ENCODE assay signal across 20 cellular contexts in the genomic region with DNA sequence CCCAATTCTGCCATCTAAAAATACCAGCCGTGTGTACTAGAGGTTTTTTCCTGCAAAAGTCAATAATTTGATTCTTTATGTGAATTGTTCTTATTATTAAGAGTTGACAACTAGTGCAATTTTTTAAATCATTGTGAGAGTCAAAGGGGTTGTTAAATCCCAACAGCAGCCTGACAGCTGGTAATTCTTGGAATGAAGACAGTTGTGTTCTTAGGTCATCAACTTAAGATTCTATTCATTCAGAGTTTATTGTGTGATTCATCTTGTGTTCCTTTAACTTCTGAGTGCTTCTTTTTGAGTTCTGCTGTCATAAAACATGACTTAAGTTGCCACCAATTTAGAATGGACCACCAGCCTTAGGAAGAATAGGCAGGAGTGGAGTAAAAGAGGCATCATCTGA.
DNase-seq lines count a peak whose midpoint lies in the region; ATAC-seq, FAIRE-seq and TF ChIP-seq lines count a peak whose summit lies in the region.
"Had no signal": no experiment of that assay in that cellular context is flagged by ENCODE, and none has a peak within 500 bp of the region (broad histone marks: within the 10 kb centered on the region; RNA-seq: fewer than 3 reads in every experiment).

No MANE protein-coding gene starts in this region.

- no peak overlapping the region for H2AK5ac ChIP-seq in trophoblast cell (ENCODE audit: low read length)

- H3K36me3 ChIP-seq in trophoblast cell (ENCODE audit: control insufficient read depth in 1 of 2, insufficient read depth in 2 of 2, low read length in 2 of 2) (no peaks in the 10 kb centered on the region), tibial nerve (no peaks in the 10 kb centered on the region)
- H3K36me3 ChIP-seq: BE2C had no signal

- H3K9me3 ChIP-seq in trophoblast cell (ENCODE audit: insufficient read depth, low read depth, low read length) (no peaks in the 10 kb centered on the region), tibial nerve (no peaks in the 10 kb centered on the region)
- H3K9me3 ChIP-seq: BE2C had no signal

- H3K18ac ChIP-seq in trophoblast cell (ENCODE audit: low read length): no peak overlapping the region

- no peak for TF ChIP-seq EP300 in tibial nerve (IDR thresholded peaks at IDR 0.05)

- ATAC-seq in HG03460 (IDR thresholded peaks at IDR 0.05; ENCODE audit: unreplicated experiment) (no peak), GM21367 (IDR thresholded peaks at IDR 0.05; ENCODE audit: unreplicated experiment) (no peak)
- ATAC-seq: K562 had no signal

- no peak overlapping the region for H3K14ac ChIP-seq in trophoblast cell (ENCODE audit: low read length)

- H3K4me3 ChIP-seq in choroid plexus epithelial cell (ENCODE audit: low read depth, low read length): no peak overlapping the region
- H3K4me3 ChIP-seq in trophoblast cell (ENCODE audit: low read depth, low read length): no peak overlapping the region
- H3K4me3 ChIP-seq in tibial nerve: no peak overlapping the region
- H3K4me3 ChIP-seq: K562 had no signal

- no peaks in the 10 kb centered on the region for H3K79me2 ChIP-seq in trophoblast cell (ENCODE audit: control insufficient read depth, insufficient read depth, low read length, poor library complexity)

- WGBS in trophoblast cell (ENCODE audit: extremely low coverage, insufficient coverage, insufficient read length): no CpG with 5 or more reads among the region's 1 CpG
- WGBS in tibial nerve, 2 donors: 56 to 70% methylated on average over 1 of the region's 1 CpG

- H4K8ac ChIP-seq in trophoblast cell (ENCODE audit: low read depth, low read length): no peak overlapping the region

- H3K4me1 ChIP-seq in trophoblast cell (ENCODE audit: control insufficient read depth in 1 of 2, insufficient read depth in 2 of 2, low read length in 2 of 2) (no peaks in the 10 kb centered on the region), tibial nerve (no peaks in the 10 kb centered on the region)
- H3K4me1 ChIP-seq: BE2C had no signal

- H3K27ac ChIP-seq in trophoblast cell (ENCODE audit: low read depth, low read length) (no peak overlapping the region), tibial nerve (no peak overlapping the region)

- TF ChIP-seq POLR2A in tibial nerve (IDR thresholded peaks at IDR 0.05): no peak

- no peak for FAIRE-seq in HTR-8/SVneo (lab: Jason Lieb, UNC)
- FAIRE-seq: H1, K562 had no signal

- H4K91ac ChIP-seq in trophoblast cell (ENCODE audit: low read depth, low read length): no peak overlapping the region

- H2AFZ ChIP-seq in trophoblast cell (ENCODE audit: insufficient read depth, low read length, poor library complexity): no peak overlapping the region

- TF ChIP-seq CTCF in choroid plexus epithelial cell (conservative IDR thresholded peaks at IDR 0.05; ENCODE audit: low read depth, low read length) (no peak), tibial nerve (IDR thresholded peaks at IDR 0.05) (no peak)

- no peaks in the 10 kb centered on the region for H3K79me1 ChIP-seq in trophoblast cell (ENCODE audit: low read length)

- no peak overlapping the region for H3K4me2 ChIP-seq in trophoblast cell (ENCODE audit: low read length)

- H3K23ac ChIP-seq in trophoblast cell (ENCODE audit: low read length): no peak overlapping the region

- no peak overlapping the region for H2BK12ac ChIP-seq in trophoblast cell (ENCODE audit: low read length)

- H3K27me3 ChIP-seq in trophoblast cell (ENCODE audit: insufficient read depth, low read length): no peaks in the 10 kb centered on the region
- no peaks in the 10 kb centered on the region for H3K27me3 ChIP-seq in tibial nerve
- H3K27me3 ChIP-seq: BE2C had no signal

- no peak overlapping the region for H2BK5ac ChIP-seq in trophoblast cell (ENCODE audit: low read depth, low read length, poor library complexity)

- no peak overlapping the region for H3K4ac ChIP-seq in trophoblast cell (ENCODE audit: low read depth, low read length)

- peak; percentile 12 for DNase-seq in ELR (ENCODE audit: low read depth)
- DNase-seq in HTR-8/SVneo (ENCODE audit: insufficient read length, low spot score): peak; percentile 2
- peak; percentile 26 for DNase-seq in choroid plexus epithelial cell (ENCODE audit: low read depth)
- DNase-seq in trophoblast cell: peak; percentile 3 to 72
- DNase-seq in tibial nerve (ENCODE audit: low spot score in 2 of 2): no peak
- DNase-seq: ACHN; BE2C; C1 segment of cervical spinal cord; CD4-positive, CD25-positive, alpha-beta regulatory T cell; CD8-positive, alpha-beta memory T cell; COR-L47; DMS153; DMS79; GF-D8; H9; IMR-90 had no signal

- H4K12ac ChIP-seq in trophoblast cell (ENCODE audit: low read depth, low read length): no peak overlapping the region

- H2BK120ac ChIP-seq in trophoblast cell (ENCODE audit: insufficient read depth, low read length, poor library complexity): no peak overlapping the region

- no peak overlapping the region for H3K9ac ChIP-seq in trophoblast cell (ENCODE audit: low read length)

Comparison
In these comparisons a context has a peak if more than half of its experiments do, and no peak if none do; other contexts are left out.
1. DNase-seq: peak in ELR (single experiment), HTR-8/SVneo (single experiment), choroid plexus epithelial cell (single experiment) and trophoblast cell (2 of 2); none in tibial nerve (0 of 2).